In the genomic region with DNA sequence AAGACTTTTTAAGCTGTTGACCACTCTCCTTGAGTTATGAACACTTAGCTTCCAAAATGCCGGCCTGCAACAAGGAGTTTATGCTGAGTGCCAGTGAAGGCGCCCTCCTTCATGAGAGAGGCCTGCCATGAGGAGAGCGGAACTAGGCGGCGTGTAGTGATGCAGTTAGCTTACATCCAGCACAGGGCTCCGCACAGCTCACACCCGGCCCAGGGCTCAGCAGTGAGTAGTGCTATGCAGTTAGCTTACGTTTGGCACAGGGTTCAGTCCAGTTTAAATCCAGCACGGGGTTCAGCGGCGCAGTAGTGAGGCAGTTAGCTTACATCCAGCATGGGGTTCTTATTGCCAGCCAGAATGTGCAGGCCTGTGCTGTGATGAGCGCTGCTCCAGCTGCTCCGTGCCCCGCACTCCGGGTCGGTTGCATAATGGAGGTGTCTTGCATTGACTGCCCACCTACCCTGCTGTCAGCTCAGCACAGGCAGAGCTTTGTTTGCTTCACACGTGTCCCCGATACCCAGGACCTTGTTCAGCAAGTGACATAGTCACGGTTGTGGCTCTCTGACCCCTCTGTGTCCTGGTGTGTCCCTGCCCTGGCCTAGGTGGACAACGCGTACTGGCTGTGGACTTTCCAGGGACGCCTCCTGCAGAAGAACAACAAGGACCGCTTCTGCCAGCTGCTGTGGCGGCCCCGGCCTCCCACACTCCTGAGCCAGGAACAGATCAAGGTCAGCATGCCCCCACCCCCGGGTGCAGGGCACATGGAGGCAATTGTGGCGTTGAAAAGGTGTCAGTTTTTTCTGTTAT, we compare ENCODE assay signal across 1 cellular context.
TF ChIP-seq lines count a peak whose summit lies in the region.

No MANE protein-coding gene starts in this region.

TF ChIP-seq in GM23338, 12 proteins besides CTCF, POLR2A, EP300 and RAD21:
- TF ChIP-seq STAT1 (IDR thresholded peaks at IDR 0.05; ENCODE audit: unreplicated experiment) = no peak
- TF ChIP-seq ZNF114 (CRISPR knock-in tag; IDR thresholded peaks at IDR 0.05) = no peak
- no peak for TF ChIP-seq NANOG (IDR thresholded peaks at IDR 0.05; ENCODE audit: borderline replicate concordance)
- TF ChIP-seq EZH2 (IDR thresholded peaks at IDR 0.05; ENCODE audit: low read depth, unreplicated experiment) = no peak
- TF ChIP-seq, protein P1, sequence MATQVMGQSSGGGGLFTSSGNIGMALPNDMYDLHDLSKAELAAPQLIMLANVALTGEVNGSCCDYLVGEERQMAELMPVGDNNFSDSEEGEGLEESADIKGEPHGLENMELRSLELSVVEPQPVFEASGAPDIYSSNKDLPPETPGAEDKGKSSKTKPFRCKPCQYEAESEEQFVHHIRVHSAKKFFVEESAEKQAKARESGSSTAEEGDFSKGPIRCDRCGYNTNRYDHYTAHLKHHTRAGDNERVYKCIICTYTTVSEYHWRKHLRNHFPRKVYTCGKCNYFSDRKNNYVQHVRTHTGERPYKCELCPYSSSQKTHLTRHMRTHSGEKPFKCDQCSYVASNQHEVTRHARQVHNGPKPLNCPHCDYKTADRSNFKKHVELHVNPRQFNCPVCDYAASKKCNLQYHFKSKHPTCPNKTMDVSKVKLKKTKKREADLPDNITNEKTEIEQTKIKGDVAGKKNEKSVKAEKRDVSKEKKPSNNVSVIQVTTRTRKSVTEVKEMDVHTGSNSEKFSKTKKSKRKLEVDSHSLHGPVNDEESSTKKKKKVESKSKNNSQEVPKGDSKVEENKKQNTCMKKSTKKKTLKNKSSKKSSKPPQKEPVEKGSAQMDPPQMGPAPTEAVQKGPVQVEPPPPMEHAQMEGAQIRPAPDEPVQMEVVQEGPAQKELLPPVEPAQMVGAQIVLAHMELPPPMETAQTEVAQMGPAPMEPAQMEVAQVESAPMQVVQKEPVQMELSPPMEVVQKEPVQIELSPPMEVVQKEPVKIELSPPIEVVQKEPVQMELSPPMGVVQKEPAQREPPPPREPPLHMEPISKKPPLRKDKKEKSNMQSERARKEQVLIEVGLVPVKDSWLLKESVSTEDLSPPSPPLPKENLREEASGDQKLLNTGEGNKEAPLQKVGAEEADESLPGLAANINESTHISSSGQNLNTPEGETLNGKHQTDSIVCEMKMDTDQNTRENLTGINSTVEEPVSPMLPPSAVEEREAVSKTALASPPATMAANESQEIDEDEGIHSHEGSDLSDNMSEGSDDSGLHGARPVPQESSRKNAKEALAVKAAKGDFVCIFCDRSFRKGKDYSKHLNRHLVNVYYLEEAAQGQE (IDR thresholded peaks at IDR 0.05; ENCODE audit: unreplicated experiment) = no peak
- TF ChIP-seq, protein P2, sequence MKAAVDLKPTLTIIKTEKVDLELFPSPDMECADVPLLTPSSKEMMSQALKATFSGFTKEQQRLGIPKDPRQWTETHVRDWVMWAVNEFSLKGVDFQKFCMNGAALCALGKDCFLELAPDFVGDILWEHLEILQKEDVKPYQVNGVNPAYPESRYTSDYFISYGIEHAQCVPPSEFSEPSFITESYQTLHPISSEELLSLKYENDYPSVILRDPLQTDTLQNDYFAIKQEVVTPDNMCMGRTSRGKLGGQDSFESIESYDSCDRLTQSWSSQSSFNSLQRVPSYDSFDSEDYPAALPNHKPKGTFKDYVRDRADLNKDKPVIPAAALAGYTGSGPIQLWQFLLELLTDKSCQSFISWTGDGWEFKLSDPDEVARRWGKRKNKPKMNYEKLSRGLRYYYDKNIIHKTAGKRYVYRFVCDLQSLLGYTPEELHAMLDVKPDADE (IDR thresholded peaks at IDR 0.05) = no peak
- no peak for TF ChIP-seq CREB1 (CRISPR knock-in tag; IDR thresholded peaks at IDR 0.05; ENCODE audit: low read depth)
- no peak for TF ChIP-seq EZH2phosphoT487 (IDR thresholded peaks at IDR 0.05; ENCODE audit: unreplicated experiment)
- no peak for TF ChIP-seq ZNF462 (CRISPR knock-in tag; IDR thresholded peaks at IDR 0.05)
- TF ChIP-seq ZNF331 (CRISPR knock-in tag; IDR thresholded peaks at IDR 0.05; ENCODE audit: low read depth) = no peak
- no peak for TF ChIP-seq JUNB (IDR thresholded peaks at IDR 0.05; ENCODE audit: unreplicated experiment)
- no peak for TF ChIP-seq POLR2AphosphoS5 (IDR thresholded peaks at IDR 0.05; ENCODE audit: low read depth)
TF ChIP-seq in GM23338: peak in this region for 0.
